Comparison of ENCODE assay signal across 14 cellular contexts in genomic region chr6:144315981-144316865, GRCh38. TPM values are rescaled to one million over a fixed set of nuclear protein-coding genes. Genes with fewer than 3 reads are reported as not detected.
DNase-seq lines count a peak whose midpoint lies in the region; ATAC-seq and TF ChIP-seq lines count a peak whose summit lies in the region.
"Had no signal": no experiment of that assay in that cellular context is flagged by ENCODE, and none has a peak within 500 bp of the region (broad histone marks: within the 10 kb centered on the region; RNA-seq: fewer than 3 reads in every experiment).

No MANE protein-coding gene starts in this region.

- POLR2A ChIA-PET in MCF 10A (lab: Yijun Ruan, JAX), result no interaction called here

- ATAC-seq in HG02943 (IDR thresholded peaks at IDR 0.05; ENCODE audit: low read depth, unreplicated experiment), result peak; percentile 91
- ATAC-seq in central memory CD8-positive, alpha-beta T cell (replicated peaks; ENCODE audit: extremely low read depth, poor library complexity, severe bottlenecking), result no peak
- no peak for ATAC-seq in upper lobe of left lung (ENCODE audit: low FRiP score in 2 of 2)
- no peak for ATAC-seq in GM19324 (IDR thresholded peaks at IDR 0.05; ENCODE audit: low FRiP score, unreplicated experiment)

- H3K9me3 ChIP-seq in breast epithelium (no peaks in the 10 kb centered on the region), upper lobe of left lung (no peaks in the 10 kb centered on the region)

- TF ChIP-seq CTCF in breast epithelium (IDR thresholded peaks at IDR 0.05) (no peak), MCF 10A (IDR thresholded peaks at IDR 0.05; ENCODE audit: unreplicated experiment) (no peak), upper lobe of left lung (IDR thresholded peaks at IDR 0.05) (no peak)

- H3K27ac ChIP-seq in breast epithelium (peak overlapping the region; percentile 69 to 84), upper lobe of left lung (peak overlapping the region; percentile 74 to 87 (median 76))
- H3K27ac ChIP-seq: PC-9 had no signal

- no peak for TF ChIP-seq POLR2A in breast epithelium (IDR thresholded peaks at IDR 0.05)
- no peak for TF ChIP-seq POLR2A in upper lobe of left lung (IDR thresholded peaks at IDR 0.05)

- H3K9me3 Mint-ChIP-seq in MCF 10A (ENCODE audit: unreplicated experiment), result no peaks in the 10 kb centered on the region
- no peaks in the 10 kb centered on the region for H3K9me3 Mint-ChIP-seq in central memory CD8-positive, alpha-beta T cell

- no peak for TF ChIP-seq EP300 in upper lobe of left lung (IDR thresholded peaks at IDR 0.05)

- no peak overlapping the region for H3K4me3 Mint-ChIP-seq in MCF 10A (ENCODE audit: unreplicated experiment)
- H3K4me3 Mint-ChIP-seq in central memory CD8-positive, alpha-beta T cell, result no peak overlapping the region

- intact Hi-C loops in breast epithelium (cut with DNase I; ENCODE audit: low total_unique reads), result no loop called here
- intact Hi-C loops in MCF 10A (cut with micrococcal nuclease), result no loop called here

- H3K4me3 ChIP-seq in breast epithelium (no peak overlapping the region), upper lobe of left lung (no peak overlapping the region)
- H3K4me3 ChIP-seq: PC-9 had no signal

- no peak for DNase-seq in breast epithelium (ENCODE audit: low spot score in 2 of 2)
- DNase-seq in MCF 10A (ENCODE audit: unreplicated experiment), result no peak
- no peak for DNase-seq in central memory CD8-positive, alpha-beta T cell (ENCODE audit: low spot score in 2 of 2)
- no peak for DNase-seq in upper lobe of left lung
- DNase-seq in activated CD4-positive, alpha-beta T cell treated with anti-CD3 and anti-CD28 coated beads for 48 hours, result no peak
- no peak for DNase-seq in NCI-H2196 treated with DMSO at 0.1 percent for 48 hours (lab: John Stamatoyannopoulos, UW; ENCODE audit: unreplicated experiment)
- DNase-seq: activated CD4-positive, alpha-beta T cell treated with anti-CD3 and anti-CD28 coated beads, Interleukin-2, amount 50 U/mL, for 48 hours; activated effector memory CD4-positive, alpha-beta T cell treated with anti-CD3 and anti-CD28 coated beads, Interleukin-2, amount 50 U/mL, for 16 hours; NCI-H1048; NCI-H226; PC-9; trophoblast cell had no signal

- peaks cover 13% of the 10 kb centered on the region for H3K36me3 Mint-ChIP-seq in MCF 10A (ENCODE audit: insufficient read depth, unreplicated experiment)
- H3K36me3 Mint-ChIP-seq in central memory CD8-positive, alpha-beta T cell (ENCODE audit: insufficient read depth), result no peaks in the 10 kb centered on the region

- H3K27me3 ChIP-seq in breast epithelium, result no peaks in the 10 kb centered on the region
- H3K27me3 ChIP-seq in upper lobe of left lung, result no peaks in the 10 kb centered on the region

- no peaks in the 10 kb centered on the region for H3K27me3 Mint-ChIP-seq in MCF 10A (ENCODE audit: insufficient read depth, unreplicated experiment)
- H3K27me3 Mint-ChIP-seq in central memory CD8-positive, alpha-beta T cell, result no peaks in the 10 kb centered on the region

- no peaks in the 10 kb centered on the region for H3K4me1 Mint-ChIP-seq in MCF 10A (ENCODE audit: insufficient read depth, unreplicated experiment)
- peaks cover 16% of the 10 kb centered on the region for H3K4me1 Mint-ChIP-seq in central memory CD8-positive, alpha-beta T cell

- CTCF ChIA-PET in MCF 10A (lab: Yijun Ruan, JAX), result interaction anchor here (0.6 kb wide), 1 partner anchor 847 kb away, joined by 3 read pairs; no protein-coding TSS in a partner anchor

- peaks cover 0 to 8% of the 10 kb centered on the region in 2 donors for H3K4me1 ChIP-seq in breast epithelium
- peaks cover 38 to 69% (median 66%) of the 10 kb centered on the region in 4 donors for H3K4me1 ChIP-seq in upper lobe of left lung

- H3K36me3 ChIP-seq in breast epithelium (no peaks in the 10 kb centered on the region), upper lobe of left lung (no peaks in the 10 kb centered on the region)

- WGBS in upper lobe of left lung, 2 donors, result 89 to 91% methylated on average over 6 of the region's 6 CpGs

- H3K27ac Mint-ChIP-seq in MCF 10A (ENCODE audit: low read depth, unreplicated experiment), result no peak overlapping the region
- H3K27ac Mint-ChIP-seq in central memory CD8-positive, alpha-beta T cell (ENCODE audit: low read depth), result peak overlapping the region; percentile 62

- no TSS peak for BruUV-seq in MCF 10A (replicated peaks; lab: Mats Ljungman, UMichigan)

RNA-seq across cellular contexts. Expression of gene UTRN, which starts 31.1 kb away (rescaled TPM):
- total RNA-seq in breast epithelium (100 to 1,000 TPM; 204 to 397 (median 263) TPM), MCF 10A (2022) (78.7 and 84.8 TPM in 2 replicates), upper lobe of left lung (100 to 1,000 TPM; 209 to 637 (median 340) TPM)
